28 cellular contexts compared by ENCODE assay signal in genomic region chr6:37942606-37943376, GRCh38.
DNase-seq lines count a peak whose midpoint lies in the region; ATAC-seq and TF ChIP-seq lines count a peak whose summit lies in the region.
"Had no signal": no experiment of that assay in that cellular context is flagged by ENCODE, and none has a peak within 500 bp of the region (broad histone marks: within the 10 kb centered on the region; RNA-seq: fewer than 3 reads in every experiment).

No MANE protein-coding gene starts in this region.

- no peak for DNase-seq in natural killer cell treated with Interleukin-12 subunit alpha and Interleukin-12 subunit beta and Interleukin-15 and Interleukin-18, amount 100 ng/mL, for 72 hours (ENCODE audit: low spot score)
- no peak for DNase-seq in natural killer cell
- peak; percentile 17 for DNase-seq in NAMALWA (ENCODE audit: low spot score)
- peak; percentile 23 for DNase-seq in fibroblast of peridontal ligament (ENCODE audit: extremely low read depth)
- no peak for DNase-seq in SHP77 treated with DMSO at 0.1 percent for 48 hours (lab: John Stamatoyannopoulos, UW)
- no peak for DNase-seq in iPS-NIHi11 (ENCODE audit: low spot score)
- no peak for DNase-seq in DMS153 treated with DMSO at 0.1 percent for 48 hours (lab: John Stamatoyannopoulos, UW; ENCODE audit: unreplicated experiment)
- DNase-seq in SW 1271 (lab: John Stamatoyannopoulos, UW) = no peak
- DNase-seq: activated CD4-positive, alpha-beta T cell treated with anti-CD3 and anti-CD28 coated beads for 1 hour; activated CD8-positive, alpha-beta T cell treated with anti-CD3 and anti-CD28 coated beads, Interleukin-2, amount 10 ng/mL, durations not matched to agents 7 days and 5 days; activated effector memory CD4-positive, alpha-beta T cell treated with anti-CD3 and anti-CD28 coated beads, Interleukin-2, amount 50 U/mL, for 16 hours; activated naive CD8-positive, alpha-beta T cell treated with anti-CD3 and anti-CD28 coated beads, Interleukin-2, amount 10 ng/mL, durations not matched to agents 7 days and 5 days; AML-193; caudate nucleus; CD4-positive, alpha-beta memory T cell; cortex of kidney; effector memory CD8-positive, alpha-beta T cell; mesenchymal stem cell; NCI-H1105 treated with DMSO at 0.1 percent for 48 hours; NCI-H1930; NCI-H2227 treated with DMSO at 0.1 percent for 48 hours; NCI-H774; nucleus accumbens; RPMI8226; stimulated activated naive CD8-positive, alpha-beta T cell treated with anti-CD3 and anti-CD28 coated beads, Interleukin-15, Interleukin-2, amounts not matched to agents 100 U/mL and 50 U/mL, for 24 hours; uterus had no signal

- H3K27me3 Mint-ChIP-seq in natural killer cell treated with Interleukin-12 subunit alpha and Interleukin-12 subunit beta and Interleukin-15 and Interleukin-18, amount 100 ng/mL, for 72 hours = no peaks in the 10 kb centered on the region
- no peaks in the 10 kb centered on the region for H3K27me3 Mint-ChIP-seq in natural killer cell (ENCODE audit: low read depth in 2 of 2)
- H3K27me3 Mint-ChIP-seq: activated naive CD8-positive, alpha-beta T cell treated with anti-CD3 and anti-CD28 coated beads, Interleukin-2, amount 10 ng/mL, durations not matched to agents 7 days and 5 days; CD4-positive, alpha-beta memory T cell; effector memory CD8-positive, alpha-beta T cell had no signal

- peak overlapping the region; percentile 69 to 84 for H3K27ac Mint-ChIP-seq in natural killer cell treated with Interleukin-12 subunit alpha and Interleukin-12 subunit beta and Interleukin-15 and Interleukin-18, amount 100 ng/mL, for 72 hours
- H3K27ac Mint-ChIP-seq in natural killer cell = no peak overlapping the region
- H3K27ac Mint-ChIP-seq: activated CD8-positive, alpha-beta T cell treated with anti-CD3 and anti-CD28 coated beads, Interleukin-2, amount 10 ng/mL, durations not matched to agents 7 days and 5 days; activated naive CD8-positive, alpha-beta T cell treated with anti-CD3 and anti-CD28 coated beads, Interleukin-2, amount 10 ng/mL, durations not matched to agents 7 days and 5 days; CD4-positive, alpha-beta memory T cell; effector memory CD8-positive, alpha-beta T cell; T-helper 1 cell treated with Interleukin-12 subunit alpha and Interleukin-12 subunit beta and Interleukin-4 antibody, amounts not matched to agents 30 μg/mL and 1 μg/mL, for 36 hours had no signal

- TF ChIP-seq CTCF in natural killer cell (IDR thresholded peaks at IDR 0.05) = no peak

- ATAC-seq in natural killer cell treated with Interleukin-12 subunit alpha and Interleukin-12 subunit beta and Interleukin-15 and Interleukin-18, amount 100 ng/mL, for 72 hours = no peak
- no peak for ATAC-seq in natural killer cell
- ATAC-seq: activated CD8-positive, alpha-beta T cell treated with anti-CD3 and anti-CD28 coated beads, Interleukin-2, amount 10 ng/mL, durations not matched to agents 7 days and 5 days; effector memory CD8-positive, alpha-beta T cell; esophagus mucosa; stimulated activated naive CD8-positive, alpha-beta T cell treated with anti-CD3 and anti-CD28 coated beads, Interleukin-15, Interleukin-2, amounts not matched to agents 100 U/mL and 50 U/mL, for 24 hours had no signal

- intact Hi-C loops in natural killer cell (cut with micrococcal nuclease) = loop anchor here (5.0 kb wide), 1 partner anchor 40 kb away; no protein-coding TSS in a partner anchor

- H3K9me3 Mint-ChIP-seq in natural killer cell treated with Interleukin-12 subunit alpha and Interleukin-12 subunit beta and Interleukin-15 and Interleukin-18, amount 100 ng/mL, for 72 hours = no peaks in the 10 kb centered on the region
- H3K9me3 Mint-ChIP-seq in natural killer cell = no peaks in the 10 kb centered on the region
- H3K9me3 Mint-ChIP-seq: activated naive CD8-positive, alpha-beta T cell treated with anti-CD3 and anti-CD28 coated beads, Interleukin-2, amount 10 ng/mL, durations not matched to agents 7 days and 5 days; effector memory CD8-positive, alpha-beta T cell; T-helper 1 cell treated with Interleukin-12 subunit alpha and Interleukin-12 subunit beta and Interleukin-4 antibody, amounts not matched to agents 30 μg/mL and 1 μg/mL, for 36 hours had no signal

- H3K4me3 Mint-ChIP-seq in natural killer cell treated with Interleukin-12 subunit alpha and Interleukin-12 subunit beta and Interleukin-15 and Interleukin-18, amount 100 ng/mL, for 72 hours = peak overlapping the region; percentile 56
- no peak overlapping the region for H3K4me3 Mint-ChIP-seq in natural killer cell
- H3K4me3 Mint-ChIP-seq: activated CD8-positive, alpha-beta T cell treated with anti-CD3 and anti-CD28 coated beads, Interleukin-2, amount 10 ng/mL, durations not matched to agents 7 days and 5 days; activated naive CD8-positive, alpha-beta T cell treated with anti-CD3 and anti-CD28 coated beads, Interleukin-2, amount 10 ng/mL, durations not matched to agents 7 days and 5 days; effector memory CD8-positive, alpha-beta T cell; T-helper 1 cell treated with Interleukin-12 subunit alpha and Interleukin-12 subunit beta and Interleukin-4 antibody, amounts not matched to agents 30 μg/mL and 1 μg/mL, for 36 hours had no signal

- peaks cover 53% of the 10 kb centered on the region in 2 donors for H3K4me1 Mint-ChIP-seq in natural killer cell treated with Interleukin-12 subunit alpha and Interleukin-12 subunit beta and Interleukin-15 and Interleukin-18, amount 100 ng/mL, for 72 hours (ENCODE audit: low read depth in 2 of 2)
- peaks cover 65 to 68% of the 10 kb centered on the region in 2 donors for H3K4me1 Mint-ChIP-seq in natural killer cell

- peaks cover 5% of the 10 kb centered on the region for H3K36me3 Mint-ChIP-seq in natural killer cell treated with Interleukin-12 subunit alpha and Interleukin-12 subunit beta and Interleukin-15 and Interleukin-18, amount 100 ng/mL, for 72 hours
- H3K36me3 Mint-ChIP-seq in natural killer cell = no peaks in the 10 kb centered on the region

Comparison
In these comparisons a context has a peak if more than half of its experiments do, and no peak if none do; other contexts are left out.
1. H3K27ac Mint-ChIP-seq: peak in natural killer cell treated with Interleukin-12 subunit alpha and Interleukin-12 subunit beta and Interleukin-15 and Interleukin-18, amount 100 ng/mL, for 72 hours (2 of 2); none in natural killer cell (0 of 2).
2. DNase-seq: peak in NAMALWA (single experiment) and fibroblast of peridontal ligament (single experiment); none in natural killer cell treated with Interleukin-12 subunit alpha and Interleukin-12 subunit beta and Interleukin-15 and Interleukin-18, amount 100 ng/mL, for 72 hours (single experiment), natural killer cell (single experiment), SHP77 treated with DMSO at 0.1 percent for 48 hours (single experiment), iPS-NIHi11 (single experiment), DMS153 treated with DMSO at 0.1 percent for 48 hours (single experiment) and SW 1271 (0 of 2).